21 cellular contexts compared by ENCODE assay signal in the genomic region with DNA sequence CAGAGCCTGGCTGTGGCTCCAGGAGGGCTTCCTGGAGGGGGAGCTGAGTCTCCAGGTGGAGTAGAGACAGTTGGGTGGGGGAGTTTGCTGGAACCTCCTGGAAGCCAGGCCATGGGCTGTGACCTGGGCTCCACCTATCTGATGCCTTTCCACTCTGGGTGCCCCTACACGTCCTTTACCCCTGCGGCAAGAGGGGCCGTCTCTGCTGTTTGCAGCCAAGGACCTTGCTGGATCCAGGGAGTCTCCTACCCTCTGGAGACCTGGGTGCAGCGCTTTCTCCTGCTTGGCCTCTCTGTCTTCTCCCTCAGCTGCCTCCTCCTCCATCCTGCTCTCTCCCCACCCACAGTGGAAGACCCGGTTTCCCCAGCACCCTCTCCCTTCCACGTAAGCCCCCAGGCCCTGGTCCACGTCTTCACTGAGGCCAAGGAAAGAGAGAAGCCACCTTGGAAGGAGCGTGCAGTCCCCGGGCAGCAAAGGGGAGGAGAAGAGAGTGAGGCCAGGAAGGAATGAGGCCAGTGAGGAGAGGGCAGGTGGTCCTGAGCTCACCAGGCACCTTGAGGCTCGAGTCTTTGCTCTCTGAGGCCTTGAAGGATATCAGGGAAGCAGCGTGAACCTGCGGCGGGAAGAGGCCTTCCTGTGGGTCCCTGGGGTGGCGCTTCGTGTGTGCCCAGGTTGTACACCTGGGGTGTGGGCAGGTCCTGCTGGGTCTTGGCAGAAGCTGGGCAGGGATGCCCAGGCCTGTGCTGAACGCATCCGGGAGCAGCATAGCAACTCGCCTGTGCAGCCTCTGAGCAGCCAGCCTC.
A peak's percentile ranks its signal among the peaks of the same experiment; 100 is the strongest.
DNase-seq lines count a peak whose midpoint lies in the region; ATAC-seq and TF ChIP-seq lines count a peak whose summit lies in the region.
"Had no signal": no experiment of that assay in that cellular context is flagged by ENCODE, and none has a peak within 500 bp of the region (broad histone marks: within the 10 kb centered on the region; RNA-seq: fewer than 3 reads in every experiment).

No MANE protein-coding gene starts in this region.

- H3K27ac ChIP-seq in Panc1 (ENCODE audit: low read length) (no peak overlapping the region), coronary artery (no peak overlapping the region), upper lobe of right lung (no peak overlapping the region), mesenchymal stem cell (ENCODE audit: low read length, poor library complexity, severe bottlenecking) (no peak overlapping the region)
- H3K27ac ChIP-seq: epithelial cell of prostate had no signal

- H3K4me1 Mint-ChIP-seq in neural crest cell = peaks cover 16% of the 10 kb centered on the region
- H3K4me1 Mint-ChIP-seq in stimulated activated naive CD8-positive, alpha-beta T cell treated with anti-CD3 and anti-CD28 coated beads, Interleukin-15, amount 100 ng/mL, for 72 hours = no peaks in the 10 kb centered on the region
- H3K4me1 Mint-ChIP-seq: activated CD4-positive, alpha-beta T cell treated with anti-CD3 and anti-CD28 coated beads for 36 hours had no signal

- H3K9ac ChIP-seq in mesenchymal stem cell (ENCODE audit: low read length) = no peak overlapping the region

- H4K91ac ChIP-seq in mesenchymal stem cell (ENCODE audit: low read length) = no peak overlapping the region

- H2BK12ac ChIP-seq in mesenchymal stem cell (ENCODE audit: low read length in 2 of 2) = no peak overlapping the region

- in situ Hi-C loops in Panc1 (cut with HindIII; ENCODE audit: low pct_unique_long_range_greater_than_20kb, low sequenced_read_pairs) = no loop called here

- H3K27me3 Mint-ChIP-seq in neural crest cell (ENCODE audit: low read depth) = no peaks in the 10 kb centered on the region
- no peaks in the 10 kb centered on the region for H3K27me3 Mint-ChIP-seq in stimulated activated naive CD8-positive, alpha-beta T cell treated with anti-CD3 and anti-CD28 coated beads, Interleukin-15, amount 100 ng/mL, for 72 hours
- H3K27me3 Mint-ChIP-seq: activated CD4-positive, alpha-beta T cell treated with anti-CD3 and anti-CD28 coated beads for 36 hours had no signal

- POLR2A ChIA-PET in Panc1 (lab: Charles Lee) = no interaction called here

- no peaks in the 10 kb centered on the region for H3K9me3 Mint-ChIP-seq in neural crest cell
- peaks cover 0 to 2% of the 10 kb centered on the region in 2 donors for H3K9me3 Mint-ChIP-seq in stimulated activated naive CD8-positive, alpha-beta T cell treated with anti-CD3 and anti-CD28 coated beads, Interleukin-15, amount 100 ng/mL, for 72 hours
- H3K9me3 Mint-ChIP-seq: activated T-cell treated with anti-CD3 and anti-CD28 coated beads, Interleukin-2, amount 50 U/mL, for 4 hours; nephron progenitor cell had no signal

- H3K36me3 ChIP-seq in Panc1 (ENCODE audit: control insufficient read depth, insufficient read depth, low read length) = no peaks in the 10 kb centered on the region
- H3K36me3 ChIP-seq in upper lobe of right lung = no peaks in the 10 kb centered on the region
- no peaks in the 10 kb centered on the region for H3K36me3 ChIP-seq in mesenchymal stem cell (ENCODE audit: control insufficient read depth in 1 of 2, insufficient read depth in 2 of 2, low read depth in 1 of 2, low read length in 2 of 2)

- no peaks in the 10 kb centered on the region for H3K4me1 ChIP-seq in Panc1 (ENCODE audit: control insufficient read depth, insufficient read depth, low read length)
- H3K4me1 ChIP-seq in upper lobe of right lung = no peaks in the 10 kb centered on the region
- no peaks in the 10 kb centered on the region for H3K4me1 ChIP-seq in mesenchymal stem cell (ENCODE audit: control insufficient read depth, insufficient read depth, low read depth, low read length)

- no peak overlapping the region for H3K4me3 Mint-ChIP-seq in neural crest cell
- no peak overlapping the region for H3K4me3 Mint-ChIP-seq in stimulated activated naive CD8-positive, alpha-beta T cell treated with anti-CD3 and anti-CD28 coated beads, Interleukin-15, amount 100 ng/mL, for 72 hours
- H3K4me3 Mint-ChIP-seq: activated CD4-positive, alpha-beta T cell treated with anti-CD3 and anti-CD28 coated beads for 36 hours; activated T-cell treated with anti-CD3 and anti-CD28 coated beads, Interleukin-2, amount 50 U/mL, for 4 hours; brain; HFFc6; nephron progenitor cell had no signal

- intact Hi-C loops in Panc1 (cut with micrococcal nuclease; ENCODE audit: unreplicated experiment) = no loop called here
- intact Hi-C loops in upper lobe of right lung (cut with DNase I) = no loop called here

- no peaks in the 10 kb centered on the region for H3K36me3 Mint-ChIP-seq in neural crest cell (ENCODE audit: low read depth)
- H3K36me3 Mint-ChIP-seq: brain had no signal

- H2AFZ ChIP-seq in mesenchymal stem cell (ENCODE audit: low read depth, low read length) = no peak overlapping the region

- H4K8ac ChIP-seq in mesenchymal stem cell (ENCODE audit: low read length) = no peak overlapping the region

- no peak overlapping the region for H3K23ac ChIP-seq in mesenchymal stem cell (ENCODE audit: low read length in 2 of 2)

- CTCF ChIA-PET in Panc1 (lab: Charles Lee) = no interaction called here

- H3K18ac ChIP-seq in mesenchymal stem cell (ENCODE audit: low read depth in 1 of 2, low read length in 2 of 2) = no peak overlapping the region

- no peak overlapping the region for H3K14ac ChIP-seq in mesenchymal stem cell (ENCODE audit: low read length in 2 of 2)

- no peak overlapping the region for H2BK5ac ChIP-seq in mesenchymal stem cell (ENCODE audit: low read depth, low read length, poor library complexity, severe bottlenecking)

- H2BK120ac ChIP-seq in mesenchymal stem cell (ENCODE audit: low read depth, low read length) = no peak overlapping the region

- no peak overlapping the region for H2BK15ac ChIP-seq in mesenchymal stem cell (ENCODE audit: low read depth, poor library complexity, severe bottlenecking)

- TF ChIP-seq CTCF in Panc1 (IDR thresholded peaks at IDR 0.05) = no peak
- TF ChIP-seq CTCF in coronary artery (IDR thresholded peaks at IDR 0.05) = no peak
- no peak for TF ChIP-seq CTCF in neural crest cell (conservative IDR thresholded peaks at IDR 0.05)
- TF ChIP-seq CTCF in upper lobe of right lung (IDR thresholded peaks at IDR 0.05) = no peak

- no peaks in the 10 kb centered on the region for H3K27me3 ChIP-seq in Panc1 (ENCODE audit: control insufficient read depth, insufficient read depth, low read length)
- no peaks in the 10 kb centered on the region for H3K27me3 ChIP-seq in upper lobe of right lung
- H3K27me3 ChIP-seq in mesenchymal stem cell (ENCODE audit: control insufficient read depth in 1 of 2, insufficient read depth in 1 of 2, low read length in 2 of 2) = peaks cover 23 to 38% of the 10 kb centered on the region in 2 experiments

- no TSS peak for BruUV-seq in Panc1 (replicated peaks; lab: Mats Ljungman, UMichigan)

- H3K9me3 ChIP-seq in Panc1 (ENCODE audit: control insufficient read depth, insufficient read depth, low read depth, low read length) (no peaks in the 10 kb centered on the region), upper lobe of right lung (no peaks in the 10 kb centered on the region), mesenchymal stem cell (ENCODE audit: control insufficient read depth, low read length) (no peaks in the 10 kb centered on the region)

- ATAC-seq in Panc1 = peak; percentile 47; the same call in 1 of the 2 replicates
- no peak for ATAC-seq in upper lobe of right lung
- ATAC-seq in stimulated activated naive CD8-positive, alpha-beta T cell treated with anti-CD3 and anti-CD28 coated beads, Interleukin-15, amount 100 ng/mL, for 72 hours = no peak
- ATAC-seq: activated CD4-positive, alpha-beta T cell treated with anti-CD3 and anti-CD28 coated beads for 36 hours; activated T-cell treated with anti-CD3 and anti-CD28 coated beads, Interleukin-2, amount 50 U/mL, for 4 hours; HepG2 had no signal

- WGBS in mesenchymal stem cell = 84% methylated on average over 17 of the region's 18 CpGs

- H3K4me2 ChIP-seq in mesenchymal stem cell (ENCODE audit: low read length, poor library complexity, severe bottlenecking) = no peak overlapping the region

- peak overlapping the region; percentile 43 for H3K27ac Mint-ChIP-seq in neural crest cell (ENCODE audit: unreplicated experiment)
- no peak overlapping the region for H3K27ac Mint-ChIP-seq in stimulated activated naive CD8-positive, alpha-beta T cell treated with anti-CD3 and anti-CD28 coated beads, Interleukin-15, amount 100 ng/mL, for 72 hours
- H3K27ac Mint-ChIP-seq: activated CD4-positive, alpha-beta T cell treated with anti-CD3 and anti-CD28 coated beads for 36 hours; HFFc6; nephron progenitor cell; progenitor cell of endocrine pancreas had no signal

- no peak overlapping the region for H3K4ac ChIP-seq in mesenchymal stem cell (ENCODE audit: low read depth in 1 of 2, low read length in 2 of 2)

- no peaks in the 10 kb centered on the region for H3K79me1 ChIP-seq in mesenchymal stem cell (replicated peaks; ENCODE audit: low read length, poor library complexity, severe bottlenecking)

- no peak for DNase-seq in Panc1 (ENCODE audit: low read depth, low spot score)
- DNase-seq in coronary artery (ENCODE audit: low spot score) = peak; percentile 65
- DNase-seq in neural crest cell (ENCODE audit: low read depth, low spot score) = no peak
- peak; percentile 49 for DNase-seq in upper lobe of right lung
- no peak for DNase-seq in mesenchymal stem cell
- no peak for DNase-seq in UCSD-AML1 (lab: John Stamatoyannopoulos, UW; ENCODE audit: unreplicated experiment)
- DNase-seq in stimulated activated naive CD8-positive, alpha-beta T cell treated with anti-CD3 and anti-CD28 coated beads, Interleukin-15, amount 100 ng/mL, for 72 hours = no peak
- DNase-seq: activated CD4-positive, alpha-beta T cell treated with anti-CD3 and anti-CD28 coated beads for 36 hours; activated naive CD4-positive, alpha-beta T cell treated with Interleukin-2 at 50 U/mL for 16 hours; activated T-cell treated with anti-CD3 and anti-CD28 coated beads, Interleukin-2, amount 50 U/mL, for 4 hours; effector CD4-positive, alpha-beta T cell; HFFc6; NCI-H1694; NCI-H510A; nephron progenitor cell; stimulated activated naive CD4-positive, alpha-beta T cell treated with Interleukin-2 at 50 U/mL for 16 hours; T-helper 2 cell had no signal

- no peak overlapping the region for H3K4me3 ChIP-seq in Panc1 (ENCODE audit: low read depth in 2 of 2, low read length in 2 of 2)
- H3K4me3 ChIP-seq in coronary artery = no peak overlapping the region
- no peak overlapping the region for H3K4me3 ChIP-seq in upper lobe of right lung
- no peak overlapping the region for H3K4me3 ChIP-seq in mesenchymal stem cell (ENCODE audit: insufficient read depth in 1 of 2, low read depth in 1 of 2, low read length in 2 of 2)

- no peak overlapping the region for H2AK5ac ChIP-seq in mesenchymal stem cell (ENCODE audit: low read length, severe bottlenecking)

Comparison
In these comparisons a context has a peak if more than half of its experiments do, and no peak if none do; other contexts are left out.
1. DNase-seq: peak in coronary artery (single experiment) and upper lobe of right lung (single experiment); none in Panc1 (single experiment), neural crest cell (single experiment), mesenchymal stem cell (single experiment), UCSD-AML1 (single experiment) and stimulated activated naive CD8-positive, alpha-beta T cell treated with anti-CD3 and anti-CD28 coated beads, Interleukin-15, amount 100 ng/mL, for 72 hours (0 of 2).